8 cellular contexts compared by ENCODE assay signal in the genomic region with DNA sequence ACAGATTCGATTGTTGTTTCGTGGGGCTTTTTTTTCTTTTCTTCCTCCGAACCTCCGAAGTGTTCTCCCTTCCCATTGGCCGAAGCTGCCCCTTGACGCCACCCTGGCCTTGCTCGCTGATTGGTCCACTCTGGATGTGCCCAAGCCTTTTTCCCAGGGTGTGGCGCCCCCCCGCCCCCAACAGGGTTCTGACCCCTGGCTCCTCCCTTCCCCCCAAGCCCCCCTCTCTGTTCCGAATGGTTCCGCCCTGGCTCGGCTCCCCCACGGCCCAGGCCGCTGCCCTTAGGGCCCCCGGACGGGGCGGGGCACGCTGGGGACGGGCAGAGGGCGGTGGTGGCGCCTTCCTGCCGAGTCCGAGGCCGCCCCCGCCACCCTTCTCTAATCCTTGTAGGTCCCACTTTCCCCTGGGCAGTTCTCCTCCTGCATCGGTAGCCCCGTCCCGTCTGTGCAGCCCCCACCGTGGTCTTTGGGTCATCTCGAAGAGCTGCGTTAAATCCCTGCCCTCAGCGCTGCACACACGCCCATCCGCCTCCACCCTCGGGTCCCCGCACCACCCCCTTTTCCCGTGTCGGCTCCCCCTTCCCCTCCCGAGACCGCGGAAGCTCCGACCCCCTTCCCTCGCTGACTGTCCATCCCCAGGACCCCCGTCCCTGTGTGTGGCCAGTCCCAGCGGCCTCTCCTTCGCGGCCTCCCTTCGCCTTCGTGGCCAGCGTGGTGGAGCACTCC. TPM values are rescaled to one million over a fixed set of nuclear protein-coding genes. Genes with fewer than 3 reads are reported as not detected.
A peak's percentile ranks its signal among the peaks of the same experiment; 100 is the strongest.
DNase-seq lines count a peak whose midpoint lies in the region; ATAC-seq, FAIRE-seq and TF ChIP-seq lines count a peak whose summit lies in the region.

No MANE protein-coding gene starts in this region.

- TF ChIP-seq RAD21 in A549 (conservative IDR thresholded peaks at IDR 0.05 in 1 of 2, IDR thresholded peaks at IDR 0.05 in 1 of 2), result no peak

- CTCF ChIA-PET in A549 (lab: Yijun Ruan, JAX), result interaction anchor here (0.6 to 3.1 kb wide), 7 partner anchors 9 to 327 kb away, joined by 3 to 15 read pairs (median 4); no protein-coding TSS in a partner anchor

- 1% methylated on average over 23 of the region's 50 CpGs for WGBS in A549 (ENCODE audit: missing lambda C conversion rate)

- H3K9me3 ChIP-seq in A549 (no peaks in the 10 kb centered on the region), left lung (no peaks in the 10 kb centered on the region)

- FAIRE-seq in A549 (lab: Jason Lieb, UNC), result peak; percentile 51

- ATAC-seq in A549, result peak; percentile 78 to 91
- peak; percentile 50 for ATAC-seq in GM18505 (IDR thresholded peaks at IDR 0.05; ENCODE audit: unreplicated experiment)
- ATAC-seq in HG02973 (IDR thresholded peaks at IDR 0.05; ENCODE audit: unreplicated experiment), result peak; percentile 57
- peak; percentile 94 for ATAC-seq in left lung

- TF ChIP-seq EP300 in A549 (IDR thresholded peaks at IDR 0.05), result no peak

- H3K27ac ChIP-seq in A549 (peak overlapping the region; percentile 95 to 99), left lung (peak overlapping the region; percentile 83 to 88)

- TF ChIP-seq POLR2A in A549 (IDR thresholded peaks at IDR 0.05; ENCODE audit: low read length) (peak; percentile 58; the same call in 1 of the 2 replicates), GM18505 (IDR thresholded peaks at IDR 0.05; ENCODE audit: borderline replicate concordance, extremely low read depth, insufficient read depth, insufficient read length) (peak; percentile 50)

- H3K27me3 ChIP-seq in left lung, result no peaks in the 10 kb centered on the region

- POLR2A ChIA-PET in A549 (lab: Yijun Ruan, JAX), result interaction anchor here (0.6 to 1.7 kb wide), 12 partner anchors 20 to 254 kb away, joined by 3 to 14 read pairs (median 4); partner anchors contain the start of genes AIFM1, BCORL1 and UTP14A

- intact Hi-C loops in left lung (cut with DNase I), result no loop called here

- peaks cover 0 to 13% of the 10 kb centered on the region in 2 donors for H3K36me3 ChIP-seq in left lung

- peak overlapping the region; percentile 89 for H3K4me2 ChIP-seq in A549

- peak overlapping the region; percentile 82 for H3K4me3 ChIP-seq in A549
- H3K4me3 ChIP-seq in left lung, result peak overlapping the region; percentile 36 to 56

- H3K4me1 ChIP-seq in A549 (peaks cover 8% of the 10 kb centered on the region; the same call in 1 of the 3 replicates), left lung (no peaks in the 10 kb centered on the region)

- no peak for TF ChIP-seq CTCF in A549 (IDR thresholded peaks at IDR 0.05)
- no peak for TF ChIP-seq CTCF in left lung (IDR thresholded peaks at IDR 0.05)

- DNase-seq in A549 (ENCODE audit: low read depth in 1 of 2, low spot score in 1 of 2) (peak; percentile 95 to 97), NCI-H2107 (lab: John Stamatoyannopoulos, UW) (peak; percentile 11), dermis blood vessel endothelial cell (peak; percentile 93), left lung (peak; percentile 94 to 95)
- DNase-seq in activated CD4-positive, alpha-beta T cell treated with anti-CD3 and anti-CD28 coated beads for 4 hours, result peak; percentile 38 to 49
- peak; percentile 48 to 63 for DNase-seq in stimulated activated CD4-positive, alpha-beta T cell treated with anti-CD3 and anti-CD28 coated beads, Interleukin-2, amount 100 ng/mL, for 24 hours

TF ChIP-seq in A549, 52 proteins besides CTCF, POLR2A, EP300 and RAD21:
- TF ChIP-seq ELK1 (IDR thresholded peaks at IDR 0.05; ENCODE audit: low read depth, low read length), result no peak
- no peak for TF ChIP-seq ZNF302 (CRISPR knock-in tag; IDR thresholded peaks at IDR 0.05)
- TF ChIP-seq RFX5 (IDR thresholded peaks at IDR 0.05), result peak; percentile 76; the same call in 1 of the 2 replicates
- 0 out of 2 replicates have a peak, but pooled peaks have one; percentile 52 for TF ChIP-seq MYC (IDR thresholded peaks at IDR 0.05; ENCODE audit: borderline replicate concordance, low read length)
- TF ChIP-seq PHF8 (IDR thresholded peaks at IDR 0.05; ENCODE audit: borderline replicate concordance, low read depth), result peak; percentile 68; the same call in 1 of the 2 replicates
- peak; percentile 43; the same call in 1 of the 2 replicates for TF ChIP-seq GATA3 (IDR thresholded peaks at IDR 0.05; ENCODE audit: borderline replicate concordance)
- peak; percentile 60; the same call in 1 of the 2 replicates for TF ChIP-seq PBX3 (IDR thresholded peaks at IDR 0.05)
- TF ChIP-seq, protein P1, sequence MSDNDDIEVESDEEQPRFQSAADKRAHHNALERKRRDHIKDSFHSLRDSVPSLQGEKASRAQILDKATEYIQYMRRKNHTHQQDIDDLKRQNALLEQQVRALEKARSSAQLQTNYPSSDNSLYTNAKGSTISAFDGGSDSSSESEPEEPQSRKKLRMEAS (IDR thresholded peaks at IDR 0.05), result peak; percentile 50; the same call in 1 of the 2 replicates
- TF ChIP-seq CHD4 (IDR thresholded peaks at IDR 0.05; ENCODE audit: borderline replicate concordance), result no peak
- TF ChIP-seq JUN (IDR thresholded peaks at IDR 0.05), result peak in 1 of 2 experiments; percentile 73; a peak in 2 of 5 replicates

RNA-seq across cellular contexts. Expression of gene UTP14A, which starts 25.6 kb away (rescaled TPM):
- polyA plus RNA-seq in A549 (2011; rRNA removed) (36.5 and 47.3 TPM in 2 replicates), A549 (2017; fragmentation: RNase III; extraction: RNeasy Plus Mini Kit Qiagen cat#74134 plus additional on column Dnase treatment) (35.6 to 39.9 TPM (median 38.7 TPM) in 3 replicates)
- 14.4 and 16.5 TPM in 2 replicates for polyA plus RNA-seq in A549 (2012; cell fraction: cytosol; rRNA removed)
- 9.4 and 14.7 TPM in 2 replicates for polyA plus RNA-seq in A549 (2012; cell fraction: nucleus; rRNA removed)
- polyA minus RNA-seq in A549 (2011; rRNA and poly(A)+ RNA removed), result 15.4 and 20.6 TPM in 2 replicates
- total RNA-seq in dermis blood vessel endothelial cell (20.9 and 25.0 TPM in 2 replicates), left lung (10 to 100 TPM; 12.3 to 16.3 TPM)

RNA-seq across cellular contexts. Expression of gene BCORL1, which starts 50.9 kb away (rescaled TPM):
- polyA plus RNA-seq in A549 (2011; rRNA removed) (1.4 and 2.3 TPM in 2 replicates), A549 (2017; fragmentation: RNase III; extraction: RNeasy Plus Mini Kit Qiagen cat#74134 plus additional on column Dnase treatment) (4.8 to 6.3 TPM (median 6.1 TPM) in 3 replicates)
- 1.7 and 2.5 TPM in 2 replicates for polyA plus RNA-seq in A549 (2012; cell fraction: cytosol; rRNA removed)
- polyA plus RNA-seq in A549 (2012; cell fraction: nucleus; rRNA removed), result 5.6 and 5.7 TPM in 2 replicates
- 3.1 and 5.9 TPM in 2 replicates for polyA minus RNA-seq in A549 (2011; rRNA and poly(A)+ RNA removed)
- total RNA-seq in dermis blood vessel endothelial cell (3.4 and 7.1 TPM in 2 replicates), left lung (10 to 100 TPM; 12.1 to 14.3 TPM)

Comparison
In these comparisons a context has a peak if more than half of its experiments do, and no peak if none do; other contexts are left out.
1. Peak in every context shown above with its lines: DNase-seq, ATAC-seq, H3K4me3 ChIP-seq and H3K27ac ChIP-seq.
2. DNase-seq: peak in every context shown above with its lines; median percentile 96 in A549; 94 in left lung; 93 in dermis blood vessel endothelial cell; 56 in stimulated activated CD4-positive, alpha-beta T cell treated with anti-CD3 and anti-CD28 coated beads, Interleukin-2, amount 100 ng/mL, for 24 hours; 44 in activated CD4-positive, alpha-beta T cell treated with anti-CD3 and anti-CD28 coated beads for 4 hours; 11 in NCI-H2107.